20 cellular contexts compared by ENCODE assay signal in genomic region chr1:11397151-11397902, GRCh38.
"Had no signal": no experiment of that assay in that cellular context is flagged by ENCODE, and none has a peak within 500 bp of the region (broad histone marks: within the 10 kb centered on the region; RNA-seq: fewer than 3 reads in every experiment).

No MANE protein-coding gene starts in this region.

- H3K4me3 Mint-ChIP-seq: naive thymus-derived CD8-positive, alpha-beta T cell; T-cell had no signal

- FAIRE-seq: astrocyte, bronchial epithelial cell had no signal

- H3K9me3 Mint-ChIP-seq: naive thymus-derived CD8-positive, alpha-beta T cell; T-cell had no signal

- H3K36me3 Mint-ChIP-seq: naive thymus-derived CD8-positive, alpha-beta T cell; T-cell had no signal

- H3K27ac Mint-ChIP-seq: naive thymus-derived CD8-positive, alpha-beta T cell; progenitor cell of endocrine pancreas; T-cell had no signal

- H3K4me3 ChIP-seq: dorsolateral prefrontal cortex, mucosa of descending colon, skin epidermis had no signal

- H3K27ac ChIP-seq: dorsolateral prefrontal cortex, skin epidermis had no signal

- H3K9me3 ChIP-seq: mucosa of descending colon had no signal

- ATAC-seq: esophagus mucosa; left lobe of liver; mucosa of descending colon; naive thymus-derived CD8-positive, alpha-beta T cell; right cardiac atrium; T-cell had no signal

- DNase-seq: activated CD4-positive, alpha-beta T cell treated with anti-CD3 and anti-CD28 coated beads, Interleukin-2, amount 50 U/mL, for 48 hours; activated naive CD4-positive, alpha-beta T cell treated with anti-CD3 and anti-CD28 coated beads, Interleukin-2, amount 50 U/mL, for 16 hours; activated T-cell treated with anti-CD3 and anti-CD28 coated beads, Interleukin-2, amount 50 U/mL, for 1 hour; islet precursor cell; mucosa of descending colon; naive thymus-derived CD8-positive, alpha-beta T cell; occipital lobe; right cardiac atrium; stimulated activated CD4-positive, alpha-beta T cell treated with anti-CD3 and anti-CD28 coated beads, Interleukin-4, amount 100 ng/mL, for 24 hours; stimulated activated naive CD4-positive, alpha-beta T cell treated with Interleukin-2 at 50 U/mL for 16 hours; T-cell; T1000; trophoblast cell had no signal
